In genomic region chr3:70926835-70927234, GRCh38 we compare ENCODE assay signal across 1 cellular context.
TF ChIP-seq lines count a peak whose summit lies in the region.

No MANE protein-coding gene starts in this region.

TF ChIP-seq in IMR-90, 13 proteins besides CTCF, POLR2A, EP300 and RAD21 (continued from another document):
- TF ChIP-seq, protein P1, sequence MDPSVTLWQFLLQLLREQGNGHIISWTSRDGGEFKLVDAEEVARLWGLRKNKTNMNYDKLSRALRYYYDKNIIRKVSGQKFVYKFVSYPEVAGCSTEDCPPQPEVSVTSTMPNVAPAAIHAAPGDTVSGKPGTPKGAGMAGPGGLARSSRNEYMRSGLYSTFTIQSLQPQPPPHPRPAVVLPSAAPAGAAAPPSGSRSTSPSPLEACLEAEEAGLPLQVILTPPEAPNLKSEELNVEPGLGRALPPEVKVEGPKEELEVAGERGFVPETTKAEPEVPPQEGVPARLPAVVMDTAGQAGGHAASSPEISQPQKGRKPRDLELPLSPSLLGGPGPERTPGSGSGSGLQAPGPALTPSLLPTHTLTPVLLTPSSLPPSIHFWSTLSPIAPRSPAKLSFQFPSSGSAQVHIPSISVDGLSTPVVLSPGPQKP (IDR thresholded peaks at IDR 0.05; ENCODE audit: borderline replicate concordance, low read depth, low read length), result no peak
- TF ChIP-seq CHD1 (IDR thresholded peaks at IDR 0.05; ENCODE audit: low read depth, low read length) (no peak), FOS (IDR thresholded peaks at IDR 0.05; ENCODE audit: low read depth, low read length) (no peak), CEBPB (IDR thresholded peaks at IDR 0.05; ENCODE audit: low read depth, low read length) (no peak), RCOR1 (IDR thresholded peaks at IDR 0.05; ENCODE audit: insufficient replicate concordance, low read length) (no peak)
